ENCODE assay signal across 18 cellular contexts in genomic region chr13:46345400-46345799, GRCh38. TPM values are rescaled to one million over a fixed set of nuclear protein-coding genes. Genes with fewer than 3 reads are reported as not detected.
DNase-seq lines count a peak whose midpoint lies in the region; ATAC-seq and TF ChIP-seq lines count a peak whose summit lies in the region.
"Had no signal": no experiment of that assay in that cellular context is flagged by ENCODE, and none has a peak within 500 bp of the region (broad histone marks: within the 10 kb centered on the region; RNA-seq: fewer than 3 reads in every experiment).

No MANE protein-coding gene starts in this region.

- TF ChIP-seq POLR2A in heart left ventricle (IDR thresholded peaks at IDR 0.05) (no peak), body of pancreas (IDR thresholded peaks at IDR 0.05) (no peak)

- intact Hi-C loops in heart left ventricle (cut with DNase I) (no loop called here), right cardiac atrium (cut with DNase I) (no loop called here), body of pancreas (cut with DNase I) (no loop called here), sciatic nerve (cut with DNase I) (no loop called here)

- H3K9me3 ChIP-seq in heart left ventricle = no peaks in the 10 kb centered on the region
- no peaks in the 10 kb centered on the region for H3K9me3 ChIP-seq in right cardiac atrium (ENCODE audit: control insufficient read depth, low read length)
- H3K9me3 ChIP-seq in body of pancreas = no peaks in the 10 kb centered on the region
- H3K9me3 ChIP-seq: A549 had no signal

- H3K36me3 ChIP-seq in heart left ventricle (peaks cover 0 to 4% (median 0%) of the 10 kb centered on the region in 9 donors), body of pancreas (replicated peaks in 1 of 2; ENCODE audit: insufficient read depth in 1 of 2, low read depth in 2 of 2) (no peaks in the 10 kb centered on the region)

- TF ChIP-seq CTCF in heart left ventricle (IDR thresholded peaks at IDR 0.05) (no peak), body of pancreas (IDR thresholded peaks at IDR 0.05) (no peak)

- H3K4me3 ChIP-seq in heart left ventricle (no peak overlapping the region), right cardiac atrium (ENCODE audit: low read length) (no peak overlapping the region), body of pancreas (no peak overlapping the region)
- H3K4me3 ChIP-seq: A549, GM23338 had no signal

- WGBS in heart left ventricle, 4 donors = 46 to 66% (median 56%) methylated on average over 5 of the region's 5 CpGs
- 42% methylated on average over 5 of the region's 5 CpGs for WGBS in right cardiac atrium
- 12 to 18% methylated on average over 5 of the region's 5 CpGs for WGBS in body of pancreas, 2 donors

- peaks cover 0 to 21% (median 0%) of the 10 kb centered on the region in 12 donors for H3K4me1 ChIP-seq in heart left ventricle
- H3K4me1 ChIP-seq in right cardiac atrium (ENCODE audit: control insufficient read depth, insufficient read depth, low read length) = no peaks in the 10 kb centered on the region
- peaks cover 16% of the 10 kb centered on the region for H3K4me1 ChIP-seq in body of pancreas
- H3K4me1 ChIP-seq: A549 had no signal

- H3K27me3 ChIP-seq in heart left ventricle (no peaks in the 10 kb centered on the region), right cardiac atrium (ENCODE audit: control insufficient read depth, insufficient read depth) (no peaks in the 10 kb centered on the region), body of pancreas (no peaks in the 10 kb centered on the region)

- DNase-seq in heart left ventricle (no peak), right cardiac atrium (no peak), NCI-H2107 treated with DMSO at 0.1 percent for 48 hours (lab: John Stamatoyannopoulos, UW; ENCODE audit: unreplicated experiment) (peak; percentile 73), body of pancreas (peak; percentile 18 to 26 (median 26)), sciatic nerve (ENCODE audit: low spot score) (no peak), iPS-NIHi11 (ENCODE audit: low spot score) (no peak), NCI-H82 (lab: John Stamatoyannopoulos, UW) (no peak)
- DNase-seq: Calu3; CD4-positive, CD25-positive, alpha-beta regulatory T cell; NCI-H1048; NCI-H187 treated with DMSO at 0.1 percent for 48 hours; NCI-H226; NCI-H748 treated with DMSO at 0.1 percent for 48 hours; SHP77 had no signal

- no peak overlapping the region for H3K27ac ChIP-seq in heart left ventricle
- no peak overlapping the region for H3K27ac ChIP-seq in right cardiac atrium (ENCODE audit: low read length)
- H3K27ac ChIP-seq in body of pancreas = peak overlapping the region in 3 of 4 donors; percentile 37 to 66 (median 37)
- H3K27ac ChIP-seq: A549 had no signal

- ATAC-seq in heart left ventricle (peak in 3 of 4 donors; percentile 15 to 61 (median 42)), right cardiac atrium (no peak), body of pancreas (peak; percentile 45), sciatic nerve (peak; percentile 94), GM21723 (IDR thresholded peaks at IDR 0.05; ENCODE audit: unreplicated experiment) (no peak)
- ATAC-seq: A549, GM23338, Panc1 had no signal

RNA-seq across cellular contexts. Expression of gene RUBCNL, which starts 41.7 kb away (rescaled TPM):
- total RNA-seq in heart left ventricle = 1 to 10 TPM in 2 of 9 donors, under 1 TPM in 6, not detected in 1; 0.25 to 5.9 (median 0.51) TPM
- under 1 TPM; 0.29 to 0.42 TPM for polyA plus RNA-seq in heart left ventricle
- total RNA-seq in right cardiac atrium = 1 to 10 TPM; 1.0 to 1.8 (median 1.3) TPM
- polyA plus RNA-seq in right cardiac atrium = 0.36 TPM
- total RNA-seq in body of pancreas = 1 to 10 TPM; 2.1 to 2.3 TPM
- 7.3 TPM for total RNA-seq in sciatic nerve
- total RNA-seq: Calu3; CD4-positive, CD25-positive, alpha-beta regulatory T cell had no signal
- polyA plus RNA-seq: A549 had no signal

Comparison
In these comparisons a context has a peak if more than half of its experiments do, and no peak if none do; other contexts are left out.
1. ATAC-seq: peak in heart left ventricle (3 of 4), body of pancreas (single experiment) and sciatic nerve (single experiment); none in right cardiac atrium (0 of 2) and GM21723 (single experiment).
2. DNase-seq: peak in NCI-H2107 treated with DMSO at 0.1 percent for 48 hours (single experiment) and body of pancreas (4 of 4); none in heart left ventricle (0 of 5), right cardiac atrium (0 of 3), sciatic nerve (single experiment), iPS-NIHi11 (single experiment) and NCI-H82 (single experiment).
3. H3K27ac ChIP-seq: peak in body of pancreas (3 of 4); none in heart left ventricle (0 of 12) and right cardiac atrium (single experiment).